In genomic region chr13:111017755-111018487, GRCh38 we compare ENCODE assay signal across 20 cellular contexts.
DNase-seq lines count a peak whose midpoint lies in the region; TF ChIP-seq lines count a peak whose summit lies in the region.
"Had no signal": no experiment of that assay in that cellular context is flagged by ENCODE, and none has a peak within 500 bp of the region (broad histone marks: within the 10 kb centered on the region; RNA-seq: fewer than 3 reads in every experiment).

No MANE protein-coding gene starts in this region.

- BruUV-seq in OCI-LY7 (replicated peaks; lab: Mats Ljungman, UMichigan), result no TSS peak

- CTCF ChIA-PET in OCI-LY7 (lab: Charles Lee; ENCODE audit: unreplicated experiment), result no interaction called here

- peak; percentile 15; the same call in 1 of the 2 replicates for TF ChIP-seq CTCF in VCaP (conservative IDR thresholded peaks at IDR 0.05)
- no peak for TF ChIP-seq CTCF in OCI-LY7 (conservative IDR thresholded peaks at IDR 0.05; ENCODE audit: low read length)

- H3K27ac ChIP-seq in VCaP (no peak overlapping the region), OCI-LY7 (ENCODE audit: low read depth, low read length, poor library complexity, severe bottlenecking) (no peak overlapping the region)
- H3K27ac ChIP-seq: BLaER1, C4-2B, GM23248 had no signal

- peak; percentile 62 for DNase-seq in HT1080 (ENCODE audit: low read depth)
- peak; percentile 41 for DNase-seq in dermis blood vessel endothelial cell
- peak; percentile 14 for DNase-seq in kidney tubule cell (ENCODE audit: low spot score)
- no peak for DNase-seq in OCI-LY7 (ENCODE audit: low spot score)
- DNase-seq in KBM-7, result no peak
- DNase-seq in NCI-H446 (lab: John Stamatoyannopoulos, UW), result no peak
- no peak for DNase-seq in activated naive CD4-positive, alpha-beta T cell (lab: John Stamatoyannopoulos, UW)
- DNase-seq: CD4-positive, CD25-positive, alpha-beta regulatory T cell; CD8-positive, alpha-beta T cell; DMS 273 treated with DMSO at 0.1 percent for 48 hours; DMS79; EL; GDM1; GM23248; H7; HCEC 1CT had no signal

- no peaks in the 10 kb centered on the region for H3K79me2 ChIP-seq in OCI-LY7 (ENCODE audit: insufficient read depth, low read depth, low read length)

- in situ Hi-C loops in KBM-7 (cut with MboI; ENCODE audit: low pct_unique_long_range_greater_than_20kb, low sequenced_read_pairs), result no loop called here

- no peaks in the 10 kb centered on the region for H3K4me1 ChIP-seq in OCI-LY7 (ENCODE audit: insufficient read depth, low read length, poor library complexity, severe bottlenecking)
- H3K4me1 ChIP-seq: BLaER1 had no signal

- no peak overlapping the region for H2AFZ ChIP-seq in OCI-LY7 (ENCODE audit: low read length)
- H2AFZ ChIP-seq: GM23248 had no signal

- no peak overlapping the region for H3K4me2 ChIP-seq in OCI-LY7 (ENCODE audit: low read length)
- H3K4me2 ChIP-seq: BLaER1 had no signal

- no peaks in the 10 kb centered on the region for H3K9me2 ChIP-seq in OCI-LY7 (ENCODE audit: insufficient read depth, low read length)

- POLR2A ChIA-PET in OCI-LY7 (lab: Charles Lee), result no interaction called here

- intact Hi-C loops in OCI-LY7 (cut with micrococcal nuclease; ENCODE audit: unreplicated experiment), result no loop called here

- H3K4me3 ChIP-seq in OCI-LY7 (ENCODE audit: low read depth, low read length, poor library complexity, severe bottlenecking), result no peak overlapping the region
- H3K4me3 ChIP-seq: BLaER1, GM12878, GM23248 had no signal

- H3K9me3 ChIP-seq in OCI-LY7 (ENCODE audit: low read length), result no peaks in the 10 kb centered on the region

- H4K20me1 ChIP-seq in OCI-LY7 (ENCODE audit: insufficient read depth, low read length), result no peaks in the 10 kb centered on the region
- H4K20me1 ChIP-seq: BLaER1 had no signal

- H3K36me3 ChIP-seq in OCI-LY7 (ENCODE audit: insufficient read depth, low read length), result no peaks in the 10 kb centered on the region
- H3K36me3 ChIP-seq: BLaER1 had no signal

Comparison
In these comparisons a context has a peak if more than half of its experiments do, and no peak if none do; other contexts are left out.
1. DNase-seq: peak in HT1080 (single experiment), dermis blood vessel endothelial cell (single experiment) and kidney tubule cell (single experiment); none in OCI-LY7 (single experiment), KBM-7 (single experiment), NCI-H446 (0 of 2) and activated naive CD4-positive, alpha-beta T cell (0 of 4).